In the genomic region with DNA sequence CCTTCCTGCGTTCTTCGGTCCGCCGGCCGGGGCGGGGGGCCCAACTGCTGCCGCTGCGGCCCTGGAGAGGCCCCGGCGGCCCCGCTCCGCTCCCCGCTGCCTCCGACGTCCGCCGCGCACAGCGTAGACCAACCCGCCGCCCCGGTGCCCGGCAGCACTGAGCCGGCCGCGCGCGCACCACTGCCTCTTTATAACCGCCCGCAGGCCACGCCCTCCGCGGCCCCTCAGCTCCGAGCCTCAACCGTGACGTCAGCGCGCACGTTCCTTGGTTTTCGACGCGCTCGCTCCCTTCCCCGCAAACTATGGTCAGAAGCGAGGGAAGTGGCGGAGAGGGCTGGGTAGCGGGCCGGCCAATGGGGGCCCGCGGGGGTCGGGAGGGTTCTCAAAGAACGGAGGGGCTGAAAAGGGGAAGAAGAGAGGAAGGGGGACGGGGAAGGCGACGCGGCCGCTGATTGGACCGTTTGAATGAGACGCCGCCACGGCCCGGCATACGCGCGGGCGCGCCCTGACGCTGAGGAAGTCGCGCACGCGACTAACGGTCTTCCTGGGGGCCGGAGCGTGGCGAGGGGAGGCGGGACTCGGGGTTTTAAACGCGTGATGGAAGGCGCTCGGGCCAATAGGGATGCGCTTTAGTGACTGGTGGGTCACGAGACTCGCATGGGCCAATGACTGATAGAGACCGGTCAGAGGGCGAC, we compare ENCODE assay signal across 1 cellular context.
A peak's percentile ranks its signal among the peaks of the same experiment; 100 is the strongest.
TF ChIP-seq lines count a peak whose summit lies in the region.

A gene (minus strand): TSS at position 164 of the 695 bp plus-strand sequence. CDS start 199 bp downstream, outside the sequence.

TF ChIP-seq in HepG2, 621 proteins besides CTCF, POLR2A, EP300 and RAD21 (continued from another document and continues in another):
- TF ChIP-seq, protein P1, sequence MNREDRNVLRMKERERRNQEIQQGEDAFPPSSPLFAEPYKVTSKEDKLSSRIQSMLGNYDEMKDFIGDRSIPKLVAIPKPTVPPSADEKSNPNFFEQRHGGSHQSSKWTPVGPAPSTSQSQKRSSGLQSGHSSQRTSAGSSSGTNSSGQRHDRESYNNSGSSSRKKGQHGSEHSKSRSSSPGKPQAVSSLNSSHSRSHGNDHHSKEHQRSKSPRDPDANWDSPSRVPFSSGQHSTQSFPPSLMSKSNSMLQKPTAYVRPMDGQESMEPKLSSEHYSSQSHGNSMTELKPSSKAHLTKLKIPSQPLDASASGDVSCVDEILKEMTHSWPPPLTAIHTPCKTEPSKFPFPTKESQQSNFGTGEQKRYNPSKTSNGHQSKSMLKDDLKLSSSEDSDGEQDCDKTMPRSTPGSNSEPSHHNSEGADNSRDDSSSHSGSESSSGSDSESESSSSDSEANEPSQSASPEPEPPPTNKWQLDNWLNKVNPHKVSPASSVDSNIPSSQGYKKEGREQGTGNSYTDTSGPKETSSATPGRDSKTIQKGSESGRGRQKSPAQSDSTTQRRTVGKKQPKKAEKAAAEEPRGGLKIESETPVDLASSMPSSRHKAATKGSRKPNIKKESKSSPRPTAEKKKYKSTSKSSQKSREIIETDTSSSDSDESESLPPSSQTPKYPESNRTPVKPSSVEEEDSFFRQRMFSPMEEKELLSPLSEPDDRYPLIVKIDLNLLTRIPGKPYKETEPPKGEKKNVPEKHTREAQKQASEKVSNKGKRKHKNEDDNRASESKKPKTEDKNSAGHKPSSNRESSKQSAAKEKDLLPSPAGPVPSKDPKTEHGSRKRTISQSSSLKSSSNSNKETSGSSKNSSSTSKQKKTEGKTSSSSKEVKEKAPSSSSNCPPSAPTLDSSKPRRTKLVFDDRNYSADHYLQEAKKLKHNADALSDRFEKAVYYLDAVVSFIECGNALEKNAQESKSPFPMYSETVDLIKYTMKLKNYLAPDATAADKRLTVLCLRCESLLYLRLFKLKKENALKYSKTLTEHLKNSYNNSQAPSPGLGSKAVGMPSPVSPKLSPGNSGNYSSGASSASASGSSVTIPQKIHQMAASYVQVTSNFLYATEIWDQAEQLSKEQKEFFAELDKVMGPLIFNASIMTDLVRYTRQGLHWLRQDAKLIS (CRISPR knock-in tag; IDR thresholded peaks at IDR 0.05) = no peak
- TF ChIP-seq ZBTB42 (CRISPR knock-in tag; IDR thresholded peaks at IDR 0.05) (no peak), ZKSCAN8 (CRISPR knock-in tag; IDR thresholded peaks at IDR 0.05; ENCODE audit: borderline replicate concordance) (no peak), ZNF552 (CRISPR knock-in tag; IDR thresholded peaks at IDR 0.05; ENCODE audit: borderline replicate concordance) (no peak), ZNF547 (CRISPR knock-in tag; IDR thresholded peaks at IDR 0.05) (no peak), KDM3A (CRISPR knock-in tag; IDR thresholded peaks at IDR 0.05; ENCODE audit: low read depth) (no peak), FOXA3 (CRISPR knock-in tag; IDR thresholded peaks at IDR 0.05) (no peak), ZZZ3 (CRISPR knock-in tag; IDR thresholded peaks at IDR 0.05; ENCODE audit: borderline replicate concordance) (no peak), CHD2 (IDR thresholded peaks at IDR 0.05; ENCODE audit: low read depth, low read length) (no peak), SIN3A (IDR thresholded peaks at IDR 0.05; ENCODE audit: borderline replicate concordance, low read depth, low read length) (no peak), NCOA5 (CRISPR knock-in tag; IDR thresholded peaks at IDR 0.05) (no peak), SP5 (CRISPR knock-in tag; IDR thresholded peaks at IDR 0.05; ENCODE audit: borderline replicate concordance, low read depth) (no peak), ZNF235 (CRISPR knock-in tag; IDR thresholded peaks at IDR 0.05; ENCODE audit: borderline replicate concordance) (no peak), MIER3 (CRISPR knock-in tag; IDR thresholded peaks at IDR 0.05; ENCODE audit: borderline replicate concordance) (peak; percentile 39; the same call in 1 of the 2 replicates), ZNF569 (CRISPR knock-in tag; IDR thresholded peaks at IDR 0.05; ENCODE audit: borderline replicate concordance) (no peak), SNAI1 (CRISPR knock-in tag; IDR thresholded peaks at IDR 0.05; ENCODE audit: borderline replicate concordance) (0 out of 2 replicates have a peak, but pooled peaks have one; percentile 78), FLYWCH1 (CRISPR knock-in tag; IDR thresholded peaks at IDR 0.05) (peak; percentile 88; the same call in 1 of the 2 replicates), ZKSCAN5 (CRISPR knock-in tag; IDR thresholded peaks at IDR 0.05) (no peak), ZNF121 (CRISPR knock-in tag; IDR thresholded peaks at IDR 0.05) (no peak)
- TF ChIP-seq, protein P2, sequence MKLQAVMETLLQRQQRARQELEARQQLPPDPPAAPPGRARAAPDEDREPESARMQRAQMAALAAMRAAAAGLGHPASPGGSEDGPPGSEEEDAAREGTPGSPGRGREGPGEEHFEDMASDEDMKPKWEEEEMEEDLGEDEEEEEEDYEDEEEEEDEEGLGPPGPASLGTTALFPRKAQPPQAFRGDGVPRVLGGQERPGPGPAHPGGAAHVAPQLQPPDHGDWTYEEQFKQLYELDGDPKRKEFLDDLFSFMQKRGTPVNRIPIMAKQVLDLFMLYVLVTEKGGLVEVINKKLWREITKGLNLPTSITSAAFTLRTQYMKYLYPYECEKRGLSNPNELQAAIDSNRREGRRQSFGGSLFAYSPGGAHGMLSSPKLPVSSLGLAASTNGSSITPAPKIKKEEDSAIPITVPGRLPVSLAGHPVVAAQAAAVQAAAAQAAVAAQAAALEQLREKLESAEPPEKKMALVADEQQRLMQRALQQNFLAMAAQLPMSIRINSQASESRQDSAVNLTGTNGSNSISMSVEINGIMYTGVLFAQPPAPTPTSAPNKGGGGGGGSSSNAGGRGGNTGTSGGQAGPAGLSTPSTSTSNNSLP (IDR thresholded peaks at IDR 0.05; ENCODE audit: low read depth, low read length) = no peak
- TF ChIP-seq, protein P3, sequence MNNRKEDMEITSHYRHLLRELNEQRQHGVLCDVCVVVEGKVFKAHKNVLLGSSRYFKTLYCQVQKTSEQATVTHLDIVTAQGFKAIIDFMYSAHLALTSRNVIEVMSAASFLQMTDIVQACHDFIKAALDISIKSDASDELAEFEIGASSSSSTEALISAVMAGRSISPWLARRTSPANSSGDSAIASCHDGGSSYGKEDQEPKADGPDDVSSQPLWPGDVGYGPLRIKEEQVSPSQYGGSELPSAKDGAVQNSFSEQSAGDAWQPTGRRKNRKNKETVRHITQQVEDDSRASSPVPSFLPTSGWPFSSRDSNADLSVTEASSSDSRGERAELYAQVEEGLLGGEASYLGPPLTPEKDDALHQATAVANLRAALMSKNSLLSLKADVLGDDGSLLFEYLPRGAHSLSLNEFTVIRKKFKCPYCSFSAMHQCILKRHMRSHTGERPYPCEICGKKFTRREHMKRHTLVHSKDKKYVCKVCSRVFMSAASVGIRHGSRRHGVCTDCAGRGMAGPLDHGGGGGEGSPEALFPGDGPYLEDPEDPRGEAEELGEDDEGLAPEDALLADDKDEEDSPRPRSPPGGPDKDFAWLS (CRISPR knock-in tag; IDR thresholded peaks at IDR 0.05; ENCODE audit: borderline replicate concordance) = no peak
- TF ChIP-seq, protein P4, sequence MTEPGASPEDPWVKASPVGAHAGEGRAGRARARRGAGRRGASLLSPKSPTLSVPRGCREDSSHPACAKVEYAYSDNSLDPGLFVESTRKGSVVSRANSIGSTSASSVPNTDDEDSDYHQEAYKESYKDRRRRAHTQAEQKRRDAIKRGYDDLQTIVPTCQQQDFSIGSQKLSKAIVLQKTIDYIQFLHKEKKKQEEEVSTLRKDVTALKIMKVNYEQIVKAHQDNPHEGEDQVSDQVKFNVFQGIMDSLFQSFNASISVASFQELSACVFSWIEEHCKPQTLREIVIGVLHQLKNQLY (CRISPR knock-in tag; IDR thresholded peaks at IDR 0.05) = no peak
- TF ChIP-seq, protein P5, sequence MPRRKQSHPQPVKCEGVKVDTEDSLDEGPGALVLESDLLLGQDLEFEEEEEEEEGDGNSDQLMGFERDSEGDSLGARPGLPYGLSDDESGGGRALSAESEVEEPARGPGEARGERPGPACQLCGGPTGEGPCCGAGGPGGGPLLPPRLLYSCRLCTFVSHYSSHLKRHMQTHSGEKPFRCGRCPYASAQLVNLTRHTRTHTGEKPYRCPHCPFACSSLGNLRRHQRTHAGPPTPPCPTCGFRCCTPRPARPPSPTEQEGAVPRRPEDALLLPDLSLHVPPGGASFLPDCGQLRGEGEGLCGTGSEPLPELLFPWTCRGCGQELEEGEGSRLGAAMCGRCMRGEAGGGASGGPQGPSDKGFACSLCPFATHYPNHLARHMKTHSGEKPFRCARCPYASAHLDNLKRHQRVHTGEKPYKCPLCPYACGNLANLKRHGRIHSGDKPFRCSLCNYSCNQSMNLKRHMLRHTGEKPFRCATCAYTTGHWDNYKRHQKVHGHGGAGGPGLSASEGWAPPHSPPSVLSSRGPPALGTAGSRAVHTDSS (CRISPR knock-in tag; conservative IDR thresholded peaks at IDR 0.05) = no peak
- TF ChIP-seq, protein P6, sequence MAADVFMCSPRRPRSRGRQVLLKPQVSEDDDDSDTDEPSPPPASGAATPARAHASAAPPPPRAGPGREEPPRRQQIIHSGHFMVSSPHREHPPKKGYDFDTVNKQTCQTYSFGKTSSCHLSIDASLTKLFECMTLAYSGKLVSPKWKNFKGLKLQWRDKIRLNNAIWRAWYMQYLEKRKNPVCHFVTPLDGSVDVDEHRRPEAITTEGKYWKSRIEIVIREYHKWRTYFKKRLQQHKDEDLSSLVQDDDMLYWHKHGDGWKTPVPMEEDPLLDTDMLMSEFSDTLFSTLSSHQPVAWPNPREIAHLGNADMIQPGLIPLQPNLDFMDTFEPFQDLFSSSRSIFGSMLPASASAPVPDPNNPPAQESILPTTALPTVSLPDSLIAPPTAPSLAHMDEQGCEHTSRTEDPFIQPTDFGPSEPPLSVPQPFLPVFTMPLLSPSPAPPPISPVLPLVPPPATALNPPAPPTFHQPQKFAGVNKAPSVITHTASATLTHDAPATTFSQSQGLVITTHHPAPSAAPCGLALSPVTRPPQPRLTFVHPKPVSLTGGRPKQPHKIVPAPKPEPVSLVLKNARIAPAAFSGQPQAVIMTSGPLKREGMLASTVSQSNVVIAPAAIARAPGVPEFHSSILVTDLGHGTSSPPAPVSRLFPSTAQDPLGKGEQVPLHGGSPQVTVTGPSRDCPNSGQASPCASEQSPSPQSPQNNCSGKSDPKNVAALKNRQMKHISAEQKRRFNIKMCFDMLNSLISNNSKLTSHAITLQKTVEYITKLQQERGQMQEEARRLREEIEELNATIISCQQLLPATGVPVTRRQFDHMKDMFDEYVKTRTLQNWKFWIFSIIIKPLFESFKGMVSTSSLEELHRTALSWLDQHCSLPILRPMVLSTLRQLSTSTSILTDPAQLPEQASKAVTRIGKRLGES (CRISPR knock-in tag; IDR thresholded peaks at IDR 0.05; ENCODE audit: borderline replicate concordance) = no peak
- TF ChIP-seq, protein P7, sequence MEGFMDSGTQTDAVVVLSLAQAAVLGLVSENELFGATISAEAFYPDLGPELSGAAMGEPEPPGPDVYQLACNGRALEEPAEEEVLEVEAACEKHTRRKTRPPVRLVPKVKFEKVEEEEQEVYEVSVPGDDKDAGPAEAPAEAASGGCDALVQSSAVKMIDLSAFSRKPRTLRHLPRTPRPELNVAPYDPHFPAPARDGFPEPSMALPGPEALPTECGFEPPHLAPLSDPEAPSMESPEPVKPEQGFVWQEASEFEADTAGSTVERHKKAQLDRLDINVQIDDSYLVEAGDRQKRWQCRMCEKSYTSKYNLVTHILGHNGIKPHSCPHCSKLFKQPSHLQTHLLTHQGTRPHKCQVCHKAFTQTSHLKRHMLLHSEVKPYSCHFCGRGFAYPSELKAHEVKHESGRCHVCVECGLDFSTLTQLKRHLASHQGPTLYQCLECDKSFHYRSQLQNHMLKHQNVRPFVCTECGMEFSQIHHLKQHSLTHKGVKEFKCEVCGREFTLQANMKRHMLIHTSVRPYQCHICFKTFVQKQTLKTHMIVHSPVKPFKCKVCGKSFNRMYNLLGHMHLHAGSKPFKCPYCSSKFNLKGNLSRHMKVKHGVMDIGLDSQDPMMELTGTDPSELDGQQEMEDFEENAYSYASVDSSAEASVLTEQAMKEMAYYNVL (CRISPR knock-in tag; IDR thresholded peaks at IDR 0.05; ENCODE audit: borderline replicate concordance) = no peak
- TF ChIP-seq, protein P8, sequence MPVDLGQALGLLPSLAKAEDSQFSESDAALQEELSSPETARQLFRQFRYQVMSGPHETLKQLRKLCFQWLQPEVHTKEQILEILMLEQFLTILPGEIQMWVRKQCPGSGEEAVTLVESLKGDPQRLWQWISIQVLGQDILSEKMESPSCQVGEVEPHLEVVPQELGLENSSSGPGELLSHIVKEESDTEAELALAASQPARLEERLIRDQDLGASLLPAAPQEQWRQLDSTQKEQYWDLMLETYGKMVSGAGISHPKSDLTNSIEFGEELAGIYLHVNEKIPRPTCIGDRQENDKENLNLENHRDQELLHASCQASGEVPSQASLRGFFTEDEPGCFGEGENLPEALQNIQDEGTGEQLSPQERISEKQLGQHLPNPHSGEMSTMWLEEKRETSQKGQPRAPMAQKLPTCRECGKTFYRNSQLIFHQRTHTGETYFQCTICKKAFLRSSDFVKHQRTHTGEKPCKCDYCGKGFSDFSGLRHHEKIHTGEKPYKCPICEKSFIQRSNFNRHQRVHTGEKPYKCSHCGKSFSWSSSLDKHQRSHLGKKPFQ (CRISPR knock-in tag; IDR thresholded peaks at IDR 0.05; ENCODE audit: insufficient replicate concordance) = peak; percentile 44
- TF ChIP-seq, protein P9, sequence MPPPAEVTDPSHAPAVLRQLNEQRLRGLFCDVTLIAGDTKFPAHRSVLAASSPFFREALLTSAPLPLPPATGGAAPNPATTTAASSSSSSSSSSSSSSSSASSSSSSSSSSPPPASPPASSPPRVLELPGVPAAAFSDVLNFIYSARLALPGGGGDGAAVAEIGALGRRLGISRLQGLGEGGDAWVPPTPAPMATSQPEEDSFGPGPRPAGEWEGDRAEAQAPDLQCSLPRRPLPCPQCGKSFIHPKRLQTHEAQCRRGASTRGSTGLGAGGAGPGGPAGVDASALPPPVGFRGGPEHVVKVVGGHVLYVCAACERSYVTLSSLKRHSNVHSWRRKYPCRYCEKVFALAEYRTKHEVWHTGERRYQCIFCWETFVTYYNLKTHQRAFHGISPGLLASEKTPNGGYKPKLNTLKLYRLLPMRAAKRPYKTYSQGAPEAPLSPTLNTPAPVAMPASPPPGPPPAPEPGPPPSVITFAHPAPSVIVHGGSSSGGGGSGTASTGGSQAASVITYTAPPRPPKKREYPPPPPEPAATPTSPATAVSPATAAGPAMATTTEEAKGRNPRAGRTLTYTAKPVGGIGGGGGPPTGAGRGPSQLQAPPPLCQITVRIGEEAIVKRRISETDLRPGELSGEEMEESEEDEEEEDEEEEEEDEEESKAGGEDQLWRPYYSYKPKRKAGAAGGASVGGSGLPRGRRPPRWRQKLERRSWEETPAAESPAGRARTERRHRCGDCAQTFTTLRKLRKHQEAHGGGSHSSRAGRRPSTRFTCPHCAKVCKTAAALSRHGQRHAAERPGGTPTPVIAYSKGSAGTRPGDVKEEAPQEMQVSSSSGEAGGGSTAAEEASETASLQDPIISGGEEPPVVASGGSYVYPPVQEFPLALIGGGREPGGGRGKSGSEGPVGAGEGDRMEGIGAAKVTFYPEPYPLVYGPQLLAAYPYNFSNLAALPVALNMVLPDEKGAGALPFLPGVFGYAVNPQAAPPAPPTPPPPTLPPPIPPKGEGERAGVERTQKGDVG (CRISPR knock-in tag; IDR thresholded peaks at IDR 0.05; ENCODE audit: borderline replicate concordance) = no peak
- TF ChIP-seq, protein P10, sequence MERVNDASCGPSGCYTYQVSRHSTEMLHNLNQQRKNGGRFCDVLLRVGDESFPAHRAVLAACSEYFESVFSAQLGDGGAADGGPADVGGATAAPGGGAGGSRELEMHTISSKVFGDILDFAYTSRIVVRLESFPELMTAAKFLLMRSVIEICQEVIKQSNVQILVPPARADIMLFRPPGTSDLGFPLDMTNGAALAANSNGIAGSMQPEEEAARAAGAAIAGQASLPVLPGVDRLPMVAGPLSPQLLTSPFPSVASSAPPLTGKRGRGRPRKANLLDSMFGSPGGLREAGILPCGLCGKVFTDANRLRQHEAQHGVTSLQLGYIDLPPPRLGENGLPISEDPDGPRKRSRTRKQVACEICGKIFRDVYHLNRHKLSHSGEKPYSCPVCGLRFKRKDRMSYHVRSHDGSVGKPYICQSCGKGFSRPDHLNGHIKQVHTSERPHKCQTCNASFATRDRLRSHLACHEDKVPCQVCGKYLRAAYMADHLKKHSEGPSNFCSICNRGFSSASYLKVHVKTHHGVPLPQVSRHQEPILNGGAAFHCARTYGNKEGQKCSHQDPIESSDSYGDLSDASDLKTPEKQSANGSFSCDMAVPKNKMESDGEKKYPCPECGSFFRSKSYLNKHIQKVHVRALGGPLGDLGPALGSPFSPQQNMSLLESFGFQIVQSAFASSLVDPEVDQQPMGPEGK (CRISPR knock-in tag; IDR thresholded peaks at IDR 0.05) = peak; percentile 56; the same call in 1 of the 2 replicates
